Comparison of ENCODE assay signal across 16 cellular contexts in the genomic region with DNA sequence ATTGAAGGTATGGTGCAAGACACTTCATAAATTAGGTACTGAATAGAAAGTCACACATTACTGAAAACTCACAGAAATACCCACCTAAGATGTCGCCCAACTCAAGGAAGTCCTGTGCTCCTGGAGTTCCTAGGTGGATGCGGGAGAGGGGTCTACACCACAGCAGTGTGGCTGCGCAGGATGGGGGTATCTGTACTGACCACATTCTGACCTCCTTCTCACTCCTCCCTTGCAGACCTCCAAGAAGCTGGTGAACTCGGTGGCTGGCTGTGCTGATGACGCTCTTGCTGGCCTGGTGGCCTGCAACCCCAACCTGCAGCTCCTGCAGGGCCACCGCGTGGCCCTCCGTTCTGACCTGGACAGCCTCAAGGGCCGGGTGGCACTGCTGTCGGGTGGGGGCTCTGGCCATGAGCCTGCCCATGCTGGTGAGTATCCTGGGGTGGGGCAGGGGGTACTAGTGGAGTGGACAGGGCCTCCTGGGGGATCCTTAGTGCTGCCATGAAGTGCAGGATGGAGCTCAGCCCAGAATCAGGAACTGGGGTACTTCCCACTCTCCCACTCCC. TPM values are rescaled to one million over a fixed set of nuclear protein-coding genes. Genes with fewer than 3 reads are reported as not detected.
DNase-seq lines count a peak whose midpoint lies in the region; TF ChIP-seq lines count a peak whose summit lies in the region.
"Had no signal": no experiment of that assay in that cellular context is flagged by ENCODE, and none has a peak within 500 bp of the region (broad histone marks: within the 10 kb centered on the region; RNA-seq: fewer than 3 reads in every experiment).

No MANE protein-coding gene starts in this region.

- H3K4me3 ChIP-seq in endodermal cell (ENCODE audit: low read length) (no peak overlapping the region), neuronal stem cell (ENCODE audit: low read length in 2 of 2) (no peak overlapping the region)
- H3K4me3 ChIP-seq: BLaER1 had no signal

- H3K9me3 ChIP-seq in endodermal cell (ENCODE audit: control insufficient read depth, low read length) (no peaks in the 10 kb centered on the region), neuronal stem cell (replicated peaks in 1 of 2; ENCODE audit: control insufficient read depth in 2 of 2, insufficient read depth in 1 of 2, low read depth in 1 of 2, low read length in 2 of 2) (no peaks in the 10 kb centered on the region)
- H3K9me3 ChIP-seq: BLaER1, Caco-2 had no signal

- H3K23ac ChIP-seq in neuronal stem cell (ENCODE audit: low read depth, low read length, poor library complexity) = peak overlapping the region; percentile 44

- no peak overlapping the region for H3K18ac ChIP-seq in neuronal stem cell (ENCODE audit: low read length)

- H3K4me1 Mint-ChIP-seq in brain = peaks cover 39% of the 10 kb centered on the region
- peaks cover 7% of the 10 kb centered on the region for H3K4me1 Mint-ChIP-seq in endodermal cell

- no peaks in the 10 kb centered on the region for H3K27me3 ChIP-seq in endodermal cell (ENCODE audit: control insufficient read depth, insufficient read depth, low read length, poor library complexity, severe bottlenecking)
- H3K27me3 ChIP-seq in neuronal stem cell (ENCODE audit: control insufficient read depth in 3 of 3, insufficient read depth in 3 of 3, low read depth in 1 of 3, low read length in 3 of 3) = no peaks in the 10 kb centered on the region
- H3K27me3 ChIP-seq: BLaER1 had no signal

- H3K4me2 ChIP-seq in neuronal stem cell (ENCODE audit: insufficient read depth, low read length, poor library complexity, severe bottlenecking) = no peak overlapping the region
- H3K4me2 ChIP-seq: BLaER1 had no signal

- 95 to 100% methylated on average over 3 to 10 of the region's 10 CpGs for WGBS in endodermal cell (ENCODE audit: insufficient coverage in 1 of 2, insufficient read length in 1 of 2), 2 experiments
- no CpG with 5 or more reads among the region's 10 CpGs for WGBS in neuronal stem cell (ENCODE audit: extremely low coverage in 2 of 2, insufficient read length in 2 of 2, insufficient replicate concordance in 1 of 2), 2 donors

- H2BK120ac ChIP-seq in neuronal stem cell (ENCODE audit: low read depth, low read length) = no peak overlapping the region

- no peak overlapping the region for H4K8ac ChIP-seq in neuronal stem cell (ENCODE audit: low read depth, low read length)

- H3K36me3 Mint-ChIP-seq in brain = peaks cover 5% of the 10 kb centered on the region
- peaks cover 26% of the 10 kb centered on the region for H3K36me3 Mint-ChIP-seq in endodermal cell (ENCODE audit: low read depth)

- H2BK5ac ChIP-seq in neuronal stem cell (ENCODE audit: low read length) = no peak overlapping the region

- peak overlapping the region in 3 of 5 experiments; percentile 24 to 95 (median 30) for H3K27ac Mint-ChIP-seq in brain
- peak overlapping the region; percentile 64 for H3K27ac Mint-ChIP-seq in endodermal cell
- H3K27ac Mint-ChIP-seq: HFFc6 had no signal

- no peak overlapping the region for H2BK12ac ChIP-seq in neuronal stem cell (ENCODE audit: low read length)

- no peak overlapping the region for H3K27ac ChIP-seq in endodermal cell (ENCODE audit: low read depth, low read length)
- H3K27ac ChIP-seq in neuronal stem cell (replicated peaks; ENCODE audit: low read length) = no peak overlapping the region
- H3K27ac ChIP-seq: 22Rv1, BLaER1 had no signal

- H3K36me3 ChIP-seq in endodermal cell (ENCODE audit: control insufficient read depth, insufficient read depth, low read length) = peaks cover 8% of the 10 kb centered on the region
- peaks cover 6 to 33% of the 10 kb centered on the region in 2 donors for H3K36me3 ChIP-seq in neuronal stem cell (replicated peaks in 1 of 2; ENCODE audit: control insufficient read depth in 2 of 2, insufficient read depth in 2 of 2, low read length in 2 of 2)

- H3K4me1 ChIP-seq in endodermal cell (ENCODE audit: control insufficient read depth, insufficient read depth, low read length) = peaks cover 5% of the 10 kb centered on the region
- peaks cover 6 to 32% of the 10 kb centered on the region in 2 donors for H3K4me1 ChIP-seq in neuronal stem cell (ENCODE audit: control insufficient read depth in 2 of 2, insufficient read depth in 1 of 2, low read depth in 1 of 2, low read length in 2 of 2)

- H2BK15ac ChIP-seq in neuronal stem cell (ENCODE audit: low read length) = no peak overlapping the region

- peaks cover 3% of the 10 kb centered on the region for H3K79me1 ChIP-seq in neuronal stem cell (ENCODE audit: low read depth, low read length)

- no peak overlapping the region for H2AFZ ChIP-seq in neuronal stem cell (ENCODE audit: low read length)

- TF ChIP-seq CTCF in brain (conservative IDR thresholded peaks at IDR 0.05) = no peak
- TF ChIP-seq CTCF in endodermal cell (conservative IDR thresholded peaks at IDR 0.05) = no peak

- DNase-seq in activated effector memory CD4-positive, alpha-beta T cell treated with anti-CD3 and anti-CD28 coated beads, Interleukin-2, amount 50 U/mL, for 16 hours = peak; percentile 57
- no peak for DNase-seq in activated effector memory CD4-positive, alpha-beta T cell treated with Interleukin-2 at 50 U/mL for 16 hours
- DNase-seq in endodermal cell (peak; percentile 22), neuronal stem cell (ENCODE audit: low spot score) (no peak), NCI-H1417 (lab: John Stamatoyannopoulos, UW) (no peak), KG1 (lab: John Stamatoyannopoulos, UW) (no peak), hepatic stellate cell (ENCODE audit: low spot score) (no peak)
- DNase-seq: Caco-2; CD8-positive, alpha-beta memory T cell; DND-41; GDM1; HCEC 1CT; HFFc6 had no signal

- H3K9ac ChIP-seq in endodermal cell (ENCODE audit: extremely low read depth, low read length, poor library complexity, severe bottlenecking) (no peak overlapping the region), neuronal stem cell (ENCODE audit: low read depth, low read length, poor library complexity) (no peak overlapping the region)

- H3K4ac ChIP-seq in neuronal stem cell (ENCODE audit: low read length) = no peak overlapping the region

- no peak overlapping the region for H4K91ac ChIP-seq in neuronal stem cell (ENCODE audit: low read depth, low read length, poor library complexity)

- no peak overlapping the region for H3K14ac ChIP-seq in neuronal stem cell (ENCODE audit: low read length)

- H3K27me3 Mint-ChIP-seq in brain (peaks cover 16% of the 10 kb centered on the region), endodermal cell (ENCODE audit: insufficient read depth) (no peaks in the 10 kb centered on the region)

- no peak overlapping the region for H3K4me3 Mint-ChIP-seq in brain
- no peak overlapping the region for H3K4me3 Mint-ChIP-seq in endodermal cell
- H3K4me3 Mint-ChIP-seq: CD8-positive, alpha-beta memory T cell; HFFc6 had no signal

- H3K9me3 Mint-ChIP-seq in brain = no peaks in the 10 kb centered on the region
- H3K9me3 Mint-ChIP-seq in endodermal cell = no peaks in the 10 kb centered on the region
- H3K9me3 Mint-ChIP-seq: CD8-positive, alpha-beta memory T cell; HFFc6 had no signal

- H2AK5ac ChIP-seq in neuronal stem cell (ENCODE audit: low read depth, low read length) = no peak overlapping the region

RNA-seq across cellular contexts. Expression of gene TKFC, which starts 4.8 kb away (rescaled TPM):
- polyA plus RNA-seq in brain (ENCODE audit: insufficient read depth, low read depth, low replicate concordance) = 70.0 TPM
- 100 to 1,000 TPM in 1 of 2 donors, 10 to 100 TPM in 1; 93.7 to 116 TPM for total RNA-seq in endodermal cell
- polyA plus RNA-seq in endodermal cell (2013, experiment 1 of 2) = 54.4 TPM
- 47.1 TPM for polyA plus RNA-seq in endodermal cell (2013, experiment 2 of 2)
- 18.6 TPM for polyA plus RNA-seq in neuronal stem cell (2013, experiment 1 of 2)
- 20.1 TPM for polyA plus RNA-seq in neuronal stem cell (2013, experiment 2 of 2)

RNA-seq across cellular contexts. Expression of gene DDB1, which starts 4.9 kb away (rescaled TPM):
- polyA plus RNA-seq in brain (ENCODE audit: insufficient read depth, low read depth, low replicate concordance) = 255 TPM
- 100 to 1,000 TPM; 244 to 251 TPM for total RNA-seq in endodermal cell
- 177 TPM for polyA plus RNA-seq in endodermal cell (2013, experiment 1 of 2)
- polyA plus RNA-seq in endodermal cell (2013, experiment 2 of 2) = 161 TPM
- 94.2 TPM for polyA plus RNA-seq in neuronal stem cell (2013, experiment 1 of 2)
- 91.0 TPM for polyA plus RNA-seq in neuronal stem cell (2013, experiment 2 of 2)

RNA-seq across cellular contexts. Expression of gene CYB561A3, which starts 23.9 kb away (rescaled TPM):
- 35.7 TPM for polyA plus RNA-seq in brain (ENCODE audit: insufficient read depth, low read depth, low replicate concordance)
- total RNA-seq in endodermal cell = 10 to 100 TPM; 17.3 to 22.8 TPM
- polyA plus RNA-seq in endodermal cell (2013, experiment 1 of 2) = 9.4 TPM
- 10.8 TPM for polyA plus RNA-seq in endodermal cell (2013, experiment 2 of 2)
- polyA plus RNA-seq in neuronal stem cell (2013, experiment 1 of 2) = 7.0 TPM
- polyA plus RNA-seq in neuronal stem cell (2013, experiment 2 of 2) = 6.3 TPM

RNA-seq across cellular contexts. Expression of gene TMEM138, which starts 24.4 kb away (rescaled TPM):
- 26.1 TPM for polyA plus RNA-seq in brain (ENCODE audit: insufficient read depth, low read depth, low replicate concordance)
- total RNA-seq in endodermal cell = 10 to 100 TPM; 26.5 to 29.3 TPM
- 48.2 TPM for polyA plus RNA-seq in endodermal cell (2013, experiment 1 of 2)
- 44.3 TPM for polyA plus RNA-seq in endodermal cell (2013, experiment 2 of 2)
- 38.6 TPM for polyA plus RNA-seq in neuronal stem cell (2013, experiment 1 of 2)
- 40.8 TPM for polyA plus RNA-seq in neuronal stem cell (2013, experiment 2 of 2)

RNA-seq across cellular contexts. Expression of gene VWCE, which starts 42.7 kb away (rescaled TPM):
- 1.0 TPM for polyA plus RNA-seq in brain (ENCODE audit: insufficient read depth, low read depth, low replicate concordance)
- total RNA-seq in endodermal cell = 10 to 100 TPM in 1 of 2 donors, 1 to 10 TPM in 1; 7.2 to 13.3 TPM
- 10.2 TPM for polyA plus RNA-seq in endodermal cell (2013, experiment 1 of 2)
- 8.3 TPM for polyA plus RNA-seq in endodermal cell (2013, experiment 2 of 2)
- polyA plus RNA-seq in neuronal stem cell (2013, experiment 1 of 2) = 9.1 TPM
- 9.2 TPM for polyA plus RNA-seq in neuronal stem cell (2013, experiment 2 of 2)
- polyA plus RNA-seq: CD8-positive, alpha-beta memory T cell had no signal

Comparison
In these comparisons a context has a peak if more than half of its experiments do, and no peak if none do; other contexts are left out.
1. DNase-seq: peak in activated effector memory CD4-positive, alpha-beta T cell treated with anti-CD3 and anti-CD28 coated beads, Interleukin-2, amount 50 U/mL, for 16 hours (single experiment) and endodermal cell (single experiment); none in activated effector memory CD4-positive, alpha-beta T cell treated with Interleukin-2 at 50 U/mL for 16 hours (single experiment), neuronal stem cell (single experiment), NCI-H1417 (0 of 3), KG1 (single experiment) and hepatic stellate cell (single experiment).